ENCODE assay signal across 29 cellular contexts in the genomic region with DNA sequence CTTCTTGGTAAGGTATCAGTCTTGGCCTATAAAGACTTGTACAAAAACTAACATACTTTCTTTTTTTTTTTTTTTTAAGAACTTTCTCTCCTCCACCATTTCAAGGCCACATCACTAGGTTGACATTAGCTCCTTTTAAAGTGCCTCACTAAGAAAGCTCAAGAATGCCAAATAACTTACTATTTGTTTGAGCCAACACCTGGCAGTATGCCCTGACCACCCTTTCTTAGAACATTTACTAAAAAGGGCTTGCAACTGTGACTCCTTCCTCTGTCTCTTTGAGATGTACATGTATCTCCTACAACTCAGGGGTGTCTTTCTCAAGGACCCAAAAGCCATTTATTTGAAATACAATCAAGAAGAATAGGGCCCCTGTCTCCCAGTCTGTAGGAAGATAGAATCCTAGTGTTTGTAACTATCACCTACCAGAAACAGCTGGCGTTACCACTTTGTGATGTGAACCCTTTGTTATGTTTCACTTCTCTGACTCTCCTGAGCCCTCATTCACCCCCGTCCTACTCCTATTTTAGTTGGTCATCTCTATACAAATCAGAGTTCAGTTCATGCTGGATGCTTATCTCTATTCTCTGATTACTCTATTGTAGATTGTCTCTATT. TPM values are rescaled to one million over a fixed set of nuclear protein-coding genes. Genes with fewer than 3 reads are reported as not detected.
"Had no signal": no experiment of that assay in that cellular context is flagged by ENCODE, and none has a peak within 500 bp of the region (broad histone marks: within the 10 kb centered on the region; RNA-seq: fewer than 3 reads in every experiment).

No MANE protein-coding gene starts in this region.

- H3K27me3 ChIP-seq: body of pancreas, Peyer's patch, SJCRH30 had no signal

- H3K4me1 ChIP-seq: body of pancreas, Peyer's patch had no signal

- H3K27ac ChIP-seq: body of pancreas, Peyer's patch, RWPE1, SJCRH30, WERI-Rb-1 had no signal

- ATAC-seq: activated T-cell treated with anti-CD3 and anti-CD28 coated beads, Interleukin-2, amount 50 U/mL, for 4 hours; body of pancreas had no signal

- H3K27ac Mint-ChIP-seq: activated naive CD8-positive, alpha-beta T cell treated with anti-CD3 and anti-CD28 coated beads for 36 hours had no signal

- H3K36me3 ChIP-seq: Peyer's patch, SJCRH30, WERI-Rb-1 had no signal

- H3K4me3 Mint-ChIP-seq: activated naive CD8-positive, alpha-beta T cell treated with anti-CD3 and anti-CD28 coated beads for 36 hours; activated T-cell treated with anti-CD3 and anti-CD28 coated beads, Interleukin-2, amount 50 U/mL, for 4 hours had no signal

- DNase-seq: activated CD4-positive, alpha-beta T cell treated with anti-CD3 and anti-CD28 coated beads for 48 hours; activated CD4-positive, alpha-beta T cell treated with anti-CD3 and anti-CD28 coated beads, Interleukin-2, amount 50 U/mL, for 4 hours; activated CD4-positive, CD25-positive, alpha-beta regulatory T cell treated with anti-CD3 and anti-CD28 coated beads, Interleukin-2, amount 50 U/mL, for 72 hours; activated effector memory CD4-positive, alpha-beta T cell treated with anti-CD3 and anti-CD28 coated beads, Interleukin-2, amount 50 U/mL, for 16 hours; activated naive CD4-positive, alpha-beta T cell treated with Interleukin-2 at 50 U/mL for 16 hours; activated naive CD8-positive, alpha-beta T cell treated with anti-CD3 and anti-CD28 coated beads for 36 hours; activated T-cell treated with anti-CD3 and anti-CD28 coated beads, Interleukin-2, amount 50 U/mL, for 4 hours; central memory CD4-positive, alpha-beta T cell; KBM-7; NCI-H1092; NCI-H1417; NCI-H1694; NCI-H2029; NCI-H2107; NCI-H2171 treated with DMSO at 0.1 percent for 48 hours; NCI-H226; NCI-H510A; NCI-H526 treated with DMSO at 0.1 percent for 48 hours; NCI-H82; NK-92 treated with Interleukin-12 subunit alpha and Interleukin-12 subunit beta, amount 100 ng/mL, for 24 hours; Peyer's patch; Right ventricle myocardium superior; SJCRH30; SK-N-SH; T-helper 1 cell; WERI-Rb-1 had no signal

- H3K4me3 ChIP-seq: body of pancreas, Peyer's patch, SJCRH30 had no signal

- H3K9me3 ChIP-seq: SK-N-SH had no signal

- H3K4me1 Mint-ChIP-seq: activated naive CD8-positive, alpha-beta T cell treated with anti-CD3 and anti-CD28 coated beads for 36 hours had no signal

- H3K27me3 Mint-ChIP-seq: activated naive CD8-positive, alpha-beta T cell treated with anti-CD3 and anti-CD28 coated beads for 36 hours had no signal

RNA-seq across cellular contexts. Expression of a gene that starts 12.2 kb away (rescaled TPM):
- total RNA-seq: T-helper 2 cell treated with Interferon-gamma antibody and Interleukin-4, amounts not matched to agents 100 ng/mL and 5 ng/mL, for 36 hours had no signal
